1 cellular context compared by ENCODE assay signal in genomic region chr10:69307434-69307833, GRCh38.
TF ChIP-seq lines count a peak whose summit lies in the region.

No MANE protein-coding gene starts in this region.

TF ChIP-seq in GM23338, 12 proteins besides CTCF, POLR2A, EP300 and RAD21 (continued from another document):
- TF ChIP-seq REST (IDR thresholded peaks at IDR 0.05; ENCODE audit: unreplicated experiment) (no peak), EZH2phosphoT487 (IDR thresholded peaks at IDR 0.05; ENCODE audit: unreplicated experiment) (no peak), CREB1 (CRISPR knock-in tag; IDR thresholded peaks at IDR 0.05; ENCODE audit: low read depth) (no peak), NANOG (IDR thresholded peaks at IDR 0.05; ENCODE audit: borderline replicate concordance) (no peak), ZNF114 (CRISPR knock-in tag; IDR thresholded peaks at IDR 0.05) (no peak), POLR2AphosphoS5 (IDR thresholded peaks at IDR 0.05; ENCODE audit: low read depth) (no peak), EZH2 (IDR thresholded peaks at IDR 0.05; ENCODE audit: low read depth, unreplicated experiment) (no peak), ETS1 (IDR thresholded peaks at IDR 0.05) (no peak)
TF ChIP-seq in GM23338: peak in this region for 0.
